Comparison of ENCODE assay signal across 1 cellular context in the genomic region with DNA sequence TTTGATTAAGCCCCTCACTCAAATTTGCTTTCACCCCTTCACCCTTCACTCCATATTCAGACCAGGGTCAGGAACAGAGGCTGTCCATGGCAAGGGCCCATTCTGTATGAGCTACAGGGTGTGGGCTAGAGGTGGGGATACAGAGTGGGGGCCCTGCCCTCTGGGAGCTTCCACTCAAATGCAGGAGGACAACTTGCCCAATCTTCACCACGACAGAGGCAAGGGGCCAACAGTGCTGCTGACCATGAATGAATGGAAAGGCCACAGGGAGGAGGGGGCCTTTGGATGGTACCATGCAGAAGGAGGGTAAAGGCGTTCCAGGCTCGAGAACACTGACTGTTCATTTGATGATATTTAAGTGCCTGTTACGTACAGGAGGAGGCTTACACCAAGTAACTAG.
A peak's percentile ranks its signal among the peaks of the same experiment; 100 is the strongest.
TF ChIP-seq lines count a peak whose summit lies in the region.

No MANE protein-coding gene starts in this region.

TF ChIP-seq in K562, 482 proteins besides CTCF, POLR2A, EP300 and RAD21:
- TF ChIP-seq PTBP1 (IDR thresholded peaks at IDR 0.05; ENCODE audit: low read depth, low read length) = no peak
- peak in 1 of 2 experiments; percentile 48; a peak in 1 of 4 replicates for TF ChIP-seq TRIM24 (IDR thresholded peaks at IDR 0.05)
- TF ChIP-seq ZNF316 (IDR thresholded peaks at IDR 0.05) = peak; percentile 71
